33 cellular contexts compared by ENCODE assay signal in genomic region chr12:85979641-85980040, GRCh38.
DNase-seq lines count a peak whose midpoint lies in the region; ATAC-seq, FAIRE-seq and TF ChIP-seq lines count a peak whose summit lies in the region.
"Had no signal": no experiment of that assay in that cellular context is flagged by ENCODE, and none has a peak within 500 bp of the region (broad histone marks: within the 10 kb centered on the region; RNA-seq: fewer than 3 reads in every experiment).

No MANE protein-coding gene starts in this region.

- no peak overlapping the region for H3K4me3 ChIP-seq in PC-3 (ENCODE audit: low read length)
- no peak overlapping the region for H3K4me3 ChIP-seq in epithelial cell of proximal tubule (ENCODE audit: low read depth, low read length)
- H3K4me3 ChIP-seq: A549, GM23248, PC-9, SK-N-MC had no signal

- H3K9me2 ChIP-seq in PC-3 (replicated peaks; ENCODE audit: low read length) = no peaks in the 10 kb centered on the region

- DNase-seq in HK-2 (ENCODE audit: unreplicated experiment) (peak; percentile 20), PC-3 (peak; percentile 48), epithelial cell of proximal tubule (ENCODE audit: low read depth) (peak; percentile 56), kidney tubule cell (ENCODE audit: low spot score) (peak; percentile 91), GM12891 (ENCODE audit: insufficient read length, low spot score) (no peak), cortex of kidney (lab: John Stamatoyannopoulos, UW) (no peak)
- no peak for DNase-seq in activated T-helper 1 cell treated with anti-CD3 and anti-CD28 coated beads, Interleukin-12 subunit alpha, Interleukin-12 subunit beta, Interleukin-2, Interleukin-4 antibody, amounts not matched to agents 30 ng/mL and 10 ng/mL and 1 ng/mL, durations not matched to agents 14 hours and 24 hours and 36 hours (ENCODE audit: low spot score)
- DNase-seq: C1 segment of cervical spinal cord; CD4-positive, alpha-beta memory T cell; COR-L47; DMS79; EL; GM23248; H7; HFFc6; Kasumi-1; MV-4-11; NCI-H1105; NCI-H1436 treated with DMSO at 0.1 percent for 48 hours; NCI-H1930; NCI-H2107; NCI-H446; NCI-H526; NCI-H82; NK-92 treated with Interleukin-12 subunit alpha and Interleukin-12 subunit beta, amount 100 ng/mL, for 24 hours; PC-9; RPMI8226; SHP77 had no signal

- ATAC-seq in PC-3 = no peak; the same call in 1 of the 2 replicates
- no peak for ATAC-seq in GM21526 (IDR thresholded peaks at IDR 0.05; ENCODE audit: low FRiP score, unreplicated experiment)
- ATAC-seq: A549, HepG2 had no signal

- no peaks in the 10 kb centered on the region for H3K9me3 ChIP-seq in PC-3 (ENCODE audit: low read length)
- H3K9me3 ChIP-seq: A549 had no signal

- H3K27ac Mint-ChIP-seq in activated T-helper 1 cell treated with anti-CD3 and anti-CD28 coated beads, Interleukin-12 subunit alpha, Interleukin-12 subunit beta, Interleukin-2, Interleukin-4 antibody, amounts not matched to agents 30 ng/mL and 10 ng/mL and 1 ng/mL, durations not matched to agents 14 hours and 24 hours and 36 hours = no peak overlapping the region
- H3K27ac Mint-ChIP-seq: CD4-positive, alpha-beta memory T cell; HFFc6 had no signal

- H3K4me2 ChIP-seq in PC-3 (ENCODE audit: low read length) = no peak overlapping the region
- H3K4me2 ChIP-seq: A549, PC-9 had no signal

- H3K36me3 Mint-ChIP-seq in activated T-helper 1 cell treated with anti-CD3 and anti-CD28 coated beads, Interleukin-12 subunit alpha, Interleukin-12 subunit beta, Interleukin-2, Interleukin-4 antibody, amounts not matched to agents 30 ng/mL and 10 ng/mL and 1 ng/mL, durations not matched to agents 14 hours and 24 hours and 36 hours (ENCODE audit: low read depth) = no peaks in the 10 kb centered on the region
- H3K36me3 Mint-ChIP-seq: CD4-positive, alpha-beta memory T cell had no signal

- H3K9me3 Mint-ChIP-seq in activated T-helper 1 cell treated with anti-CD3 and anti-CD28 coated beads, Interleukin-12 subunit alpha, Interleukin-12 subunit beta, Interleukin-2, Interleukin-4 antibody, amounts not matched to agents 30 ng/mL and 10 ng/mL and 1 ng/mL, durations not matched to agents 14 hours and 24 hours and 36 hours = no peaks in the 10 kb centered on the region

- H4K20me1 ChIP-seq in PC-3 (ENCODE audit: low read length) = no peaks in the 10 kb centered on the region

- intact Hi-C loops in PC-3 (cut with micrococcal nuclease) = no loop called here
- intact Hi-C loops in activated T-helper 1 cell treated with anti-CD3 and anti-CD28 coated beads, Interleukin-12 subunit alpha, Interleukin-12 subunit beta, Interleukin-2, Interleukin-4 antibody, amounts not matched to agents 30 ng/mL and 10 ng/mL and 1 ng/mL, durations not matched to agents 14 hours and 24 hours and 36 hours (cut with micrococcal nuclease) = no loop called here

- H3K36me3 ChIP-seq in PC-3 (ENCODE audit: low read depth, low read length) = no peaks in the 10 kb centered on the region

- no TSS peak for BruUV-seq in PC-3 (replicated peaks; lab: Mats Ljungman, UMichigan)

- H3K4me1 Mint-ChIP-seq in activated T-helper 1 cell treated with anti-CD3 and anti-CD28 coated beads, Interleukin-12 subunit alpha, Interleukin-12 subunit beta, Interleukin-2, Interleukin-4 antibody, amounts not matched to agents 30 ng/mL and 10 ng/mL and 1 ng/mL, durations not matched to agents 14 hours and 24 hours and 36 hours (ENCODE audit: low read depth) = no peaks in the 10 kb centered on the region
- H3K4me1 Mint-ChIP-seq: CD4-positive, alpha-beta memory T cell had no signal

- no peak overlapping the region for H3K4me3 Mint-ChIP-seq in activated T-helper 1 cell treated with anti-CD3 and anti-CD28 coated beads, Interleukin-12 subunit alpha, Interleukin-12 subunit beta, Interleukin-2, Interleukin-4 antibody, amounts not matched to agents 30 ng/mL and 10 ng/mL and 1 ng/mL, durations not matched to agents 14 hours and 24 hours and 36 hours
- H3K4me3 Mint-ChIP-seq: CD4-positive, alpha-beta memory T cell; HFFc6 had no signal

- 0 out of 2 replicates have a peak overlapping the region, but pooled peaks have one; percentile 52 for H2AFZ ChIP-seq in PC-3 (ENCODE audit: low read length)
- H2AFZ ChIP-seq: GM23248 had no signal

- no peak for TF ChIP-seq POLR2A in GM12891 (IDR thresholded peaks at IDR 0.05; ENCODE audit: low read depth, low read length)

- FAIRE-seq in GM12891 (lab: Jason Lieb, UNC) = no peak
- FAIRE-seq: A549, HepG2 had no signal

- no peaks in the 10 kb centered on the region for H3K27me3 Mint-ChIP-seq in activated T-helper 1 cell treated with anti-CD3 and anti-CD28 coated beads, Interleukin-12 subunit alpha, Interleukin-12 subunit beta, Interleukin-2, Interleukin-4 antibody, amounts not matched to agents 30 ng/mL and 10 ng/mL and 1 ng/mL, durations not matched to agents 14 hours and 24 hours and 36 hours (ENCODE audit: insufficient read depth)
- H3K27me3 Mint-ChIP-seq: CD4-positive, alpha-beta memory T cell had no signal

- no peaks in the 10 kb centered on the region for H3K79me2 ChIP-seq in PC-3 (ENCODE audit: low read length)

- CTCF ChIA-PET in PC-3 (lab: Charles Lee) = no interaction called here

- no peaks in the 10 kb centered on the region for H3K27me3 ChIP-seq in PC-3 (ENCODE audit: low read length)

- TF ChIP-seq CTCF in PC-3 (conservative IDR thresholded peaks at IDR 0.05; ENCODE audit: low read depth, low read length) (no peak), epithelial cell of proximal tubule (conservative IDR thresholded peaks at IDR 0.05; ENCODE audit: low read depth, low read length) (no peak)

- no peaks in the 10 kb centered on the region for H3K4me1 ChIP-seq in PC-3 (ENCODE audit: insufficient read depth, low read length)
- H3K4me1 ChIP-seq: A549 had no signal

- POLR2A ChIA-PET in PC-3 (lab: Charles Lee; ENCODE audit: unreplicated experiment) = no interaction called here

- H3K27ac ChIP-seq in PC-3 (ENCODE audit: low read length) = no peak overlapping the region
- H3K27ac ChIP-seq: A549, GM23248, HL-60, PC-9, SK-N-MC had no signal

- no peaks in the 10 kb centered on the region for H3F3A ChIP-seq in PC-3 (ENCODE audit: low read length, unreplicated experiment)

- no peak overlapping the region for H3K9ac ChIP-seq in PC-3 (ENCODE audit: low read length)
- H3K9ac ChIP-seq: GM23248 had no signal

TF ChIP-seq in GM12891, 5 proteins besides CTCF, POLR2A, EP300 and RAD21:
- TF ChIP-seq PAX5 (IDR thresholded peaks at IDR 0.05; ENCODE audit: insufficient read depth, low read length, severe bottlenecking) = no peak
- TF ChIP-seq POU2F2 (IDR thresholded peaks at IDR 0.05; ENCODE audit: low read depth, low read length) = no peak
- TF ChIP-seq SPI1 (IDR thresholded peaks at IDR 0.05; ENCODE audit: low read depth, low read length) = no peak
- TF ChIP-seq POLR2AphosphoS5 (IDR thresholded peaks at IDR 0.05; ENCODE audit: low read depth, low read length) = no peak
- no peak for TF ChIP-seq TAF1 (IDR thresholded peaks at IDR 0.05; ENCODE audit: low read depth, low read length)
TF ChIP-seq in GM12891: peak in this region for 0.

Comparison
In these comparisons a context has a peak if more than half of its experiments do, and no peak if none do; other contexts are left out.
1. DNase-seq: peak in HK-2 (single experiment), PC-3 (single experiment), epithelial cell of proximal tubule (single experiment) and kidney tubule cell (single experiment); none in GM12891 (single experiment), cortex of kidney (single experiment) and activated T-helper 1 cell treated with anti-CD3 and anti-CD28 coated beads, Interleukin-12 subunit alpha, Interleukin-12 subunit beta, Interleukin-2, Interleukin-4 antibody, amounts not matched to agents 30 ng/mL and 10 ng/mL and 1 ng/mL, durations not matched to agents 14 hours and 24 hours and 36 hours (single experiment).